ENCODE assay signal across 8 cellular contexts in the genomic region with DNA sequence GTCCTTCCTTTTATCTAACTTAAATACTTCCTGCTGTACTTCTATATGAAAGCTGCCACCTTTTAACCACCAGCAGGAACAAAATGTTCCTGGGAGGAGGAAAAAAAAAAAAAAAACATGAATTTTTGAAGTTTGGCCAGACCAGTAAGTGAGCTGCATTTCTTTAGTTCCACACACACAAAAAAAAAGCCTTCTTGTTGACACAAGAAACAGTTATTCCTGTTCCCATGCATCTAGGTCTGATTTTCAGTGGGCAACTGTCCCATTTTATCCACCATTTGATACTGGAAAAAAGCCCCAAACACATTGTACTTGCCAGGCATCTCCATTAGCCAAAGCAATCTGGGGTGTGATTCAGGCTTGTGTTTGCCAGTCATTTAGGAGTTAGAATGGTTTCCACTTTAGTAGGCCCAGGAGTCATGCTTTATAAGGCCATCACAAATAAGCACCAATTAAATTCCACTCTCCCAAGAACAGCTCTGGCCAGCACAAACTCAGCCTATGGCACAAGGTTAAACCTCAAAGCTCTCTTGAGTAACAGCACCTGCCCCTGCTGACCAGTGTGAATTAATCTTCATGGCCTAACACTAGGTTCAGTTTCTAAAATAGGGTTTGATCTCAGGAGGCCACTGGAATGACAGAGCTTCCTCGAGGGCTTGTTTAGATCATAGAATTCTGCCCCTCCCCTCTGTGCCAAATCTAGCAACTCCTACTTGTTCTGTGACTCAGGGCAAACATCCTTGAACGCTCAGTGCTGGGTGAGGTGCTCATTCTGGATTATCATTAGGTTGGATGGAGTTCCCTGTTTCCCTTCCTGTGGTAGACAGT.
DNase-seq lines count a peak whose midpoint lies in the region; ATAC-seq and TF ChIP-seq lines count a peak whose summit lies in the region.

No MANE protein-coding gene starts in this region.

- H3K4me3 ChIP-seq in epithelial cell of proximal tubule (ENCODE audit: low read depth, low read length) = no peak overlapping the region

- ATAC-seq in omental fat pad (ENCODE audit: low FRiP score) = peak; percentile 54
- ATAC-seq in GM21447 (IDR thresholded peaks at IDR 0.05; ENCODE audit: unreplicated experiment) = no peak

- DNase-seq in COLO829 (ENCODE audit: low spot score) (peak; percentile 55), NCI-H446 (lab: John Stamatoyannopoulos, UW) (peak; percentile 17 to 60), epithelial cell of proximal tubule (ENCODE audit: low read depth) (peak; percentile 94), omental fat pad (ENCODE audit: low spot score) (no peak), glutamatergic neuron (no peak), inferior parietal cortex (ENCODE audit: extremely low spot score) (no peak)
- no peak for DNase-seq in stimulated activated CD4-positive, alpha-beta T cell treated with anti-CD3 and anti-CD28 coated beads, Interleukin-2, amount 100 ng/mL, for 48 hours

- TF ChIP-seq CTCF in epithelial cell of proximal tubule (conservative IDR thresholded peaks at IDR 0.05; ENCODE audit: low read depth, low read length) (no peak), omental fat pad (IDR thresholded peaks at IDR 0.05) (no peak), glutamatergic neuron (IDR thresholded peaks at IDR 0.05; ENCODE audit: partially characterized antibody, unreplicated experiment) (no peak)

- no peak overlapping the region for H3K4me3 Mint-ChIP-seq in glutamatergic neuron (ENCODE audit: unreplicated experiment)

- peaks cover 4% of the 10 kb centered on the region for H3K4me1 Mint-ChIP-seq in glutamatergic neuron (ENCODE audit: low read depth, unreplicated experiment)

- H3K36me3 Mint-ChIP-seq in glutamatergic neuron (ENCODE audit: unreplicated experiment) = no peaks in the 10 kb centered on the region

- H3K27me3 Mint-ChIP-seq in glutamatergic neuron (ENCODE audit: unreplicated experiment) = peaks cover 2% of the 10 kb centered on the region

- no peak overlapping the region for H3K27ac Mint-ChIP-seq in glutamatergic neuron (ENCODE audit: unreplicated experiment)

- peaks cover 2% of the 10 kb centered on the region for H3K9me3 Mint-ChIP-seq in glutamatergic neuron (ENCODE audit: unreplicated experiment)

Comparison
In these comparisons a context has a peak if more than half of its experiments do, and no peak if none do; other contexts are left out.
1. DNase-seq: peak in COLO829 (single experiment), NCI-H446 (2 of 2) and epithelial cell of proximal tubule (single experiment); none in omental fat pad (single experiment), glutamatergic neuron (single experiment), inferior parietal cortex (single experiment) and stimulated activated CD4-positive, alpha-beta T cell treated with anti-CD3 and anti-CD28 coated beads, Interleukin-2, amount 100 ng/mL, for 48 hours (0 of 2).